ENCODE assay signal across 1 cellular context in genomic region chr9:29044959-29045358, GRCh38.
TF ChIP-seq lines count a peak whose summit lies in the region.

No MANE protein-coding gene starts in this region.

TF ChIP-seq in GM23338, 12 proteins besides CTCF, POLR2A, EP300 and RAD21 (continued from another document):
- TF ChIP-seq ZNF462 (CRISPR knock-in tag; IDR thresholded peaks at IDR 0.05) (no peak), JUNB (IDR thresholded peaks at IDR 0.05; ENCODE audit: unreplicated experiment) (no peak), EZH2phosphoT487 (IDR thresholded peaks at IDR 0.05; ENCODE audit: unreplicated experiment) (no peak), ZNF331 (CRISPR knock-in tag; IDR thresholded peaks at IDR 0.05; ENCODE audit: low read depth) (no peak), NANOG (IDR thresholded peaks at IDR 0.05; ENCODE audit: borderline replicate concordance) (no peak), CREB1 (CRISPR knock-in tag; IDR thresholded peaks at IDR 0.05; ENCODE audit: low read depth) (no peak), EZH2 (IDR thresholded peaks at IDR 0.05; ENCODE audit: low read depth, unreplicated experiment) (no peak), ETS1 (IDR thresholded peaks at IDR 0.05) (no peak), POLR2AphosphoS5 (IDR thresholded peaks at IDR 0.05; ENCODE audit: low read depth) (no peak)
